ENCODE assay signal across 12 cellular contexts in the genomic region with DNA sequence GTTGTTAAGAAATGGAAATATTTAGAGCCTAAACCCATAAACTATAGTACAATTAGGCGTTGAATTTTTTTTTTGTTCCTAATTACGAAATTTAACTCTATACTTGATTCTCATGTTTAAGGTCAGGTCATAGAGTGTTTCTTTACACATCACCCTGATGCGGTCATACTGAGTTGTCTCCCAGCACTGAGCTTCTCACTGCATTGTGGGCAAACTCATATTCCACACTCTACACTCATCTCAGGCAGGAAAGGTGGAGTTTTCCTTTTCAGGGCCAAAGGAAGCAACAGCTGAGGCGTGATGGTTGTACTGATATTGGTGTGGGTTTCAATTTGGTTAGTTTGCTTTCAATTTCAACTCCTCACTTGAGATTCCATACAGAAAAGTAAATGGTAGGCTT.
DNase-seq lines count a peak whose midpoint lies in the region; ATAC-seq, FAIRE-seq and TF ChIP-seq lines count a peak whose summit lies in the region.
"Had no signal": no experiment of that assay in that cellular context is flagged by ENCODE, and none has a peak within 500 bp of the region (broad histone marks: within the 10 kb centered on the region; RNA-seq: fewer than 3 reads in every experiment).

No MANE protein-coding gene starts in this region.

- no peak overlapping the region for H3K4me3 Mint-ChIP-seq in activated CD8-positive, alpha-beta T cell treated with anti-CD3 and anti-CD28 coated beads for 36 hours

- POLR2A ChIA-PET in activated CD8-positive, alpha-beta T cell treated with anti-CD3 and anti-CD28 coated beads for 36 hours (lab: Charles Lee) = no interaction called here

- H3K27ac ChIP-seq in brain microvascular endothelial cell (peak overlapping the region; percentile 83), right atrium auricular region (peak overlapping the region; percentile 51 to 79), spleen (peak overlapping the region; percentile 11 to 82 (median 63))

- H3K9me3 Mint-ChIP-seq in activated CD8-positive, alpha-beta T cell treated with anti-CD3 and anti-CD28 coated beads for 36 hours = peaks cover 4% of the 10 kb centered on the region

- CTCF ChIA-PET in activated CD8-positive, alpha-beta T cell treated with anti-CD3 and anti-CD28 coated beads for 36 hours (lab: Charles Lee) = no interaction called here

- TF ChIP-seq POLR2A in H54 (IDR thresholded peaks at IDR 0.05; ENCODE audit: low read depth, low read length) (no peak), spleen (IDR thresholded peaks at IDR 0.05) (no peak)

- no peaks in the 10 kb centered on the region for H3K36me3 Mint-ChIP-seq in activated CD8-positive, alpha-beta T cell treated with anti-CD3 and anti-CD28 coated beads for 36 hours (ENCODE audit: low read depth)

- H3K4me1 ChIP-seq in right atrium auricular region = peaks cover 0 to 52% of the 10 kb centered on the region in 2 donors
- peaks cover 0 to 5% (median 0%) of the 10 kb centered on the region in 6 donors for H3K4me1 ChIP-seq in spleen

- DNase-seq in H54 (ENCODE audit: insufficient read length, low spot score) = peak; percentile 3
- DNase-seq in brain microvascular endothelial cell = peak; percentile 85
- no peak for DNase-seq in right atrium auricular region (ENCODE audit: low spot score)
- no peak for DNase-seq in spleen
- DNase-seq in NK-92 (lab: John Stamatoyannopoulos, UW; ENCODE audit: unreplicated experiment) = no peak
- DNase-seq in activated CD8-positive, alpha-beta T cell treated with anti-CD3 and anti-CD28 coated beads for 36 hours = no peak
- DNase-seq: activated CD4-positive, CD25-positive, alpha-beta regulatory T cell treated with anti-CD3 and anti-CD28 coated beads, Interleukin-2, amount 50 U/mL, for 72 hours; DMS79 treated with DMSO at 0.1 percent for 48 hours; KG1; stimulated activated CD4-positive, alpha-beta T cell treated with anti-CD3 and anti-CD28 coated beads, Interleukin-12 subunit alpha, Interleukin-12 subunit beta, amount 100 ng/mL, for 4 hours had no signal

- TF ChIP-seq CTCF in brain microvascular endothelial cell (IDR thresholded peaks at IDR 0.05; ENCODE audit: low read depth, low read length, missing control alignments) = no peak
- TF ChIP-seq CTCF in right atrium auricular region (IDR thresholded peaks at IDR 0.05) = no peak
- TF ChIP-seq CTCF in spleen (IDR thresholded peaks at IDR 0.05 in 8 of 11, conservative IDR thresholded peaks at IDR 0.05 in 3 of 11) = no peak
- no peak for TF ChIP-seq CTCF in activated CD8-positive, alpha-beta T cell treated with anti-CD3 and anti-CD28 coated beads for 36 hours (IDR thresholded peaks at IDR 0.05)

- ATAC-seq in HG02623 (IDR thresholded peaks at IDR 0.05; ENCODE audit: unreplicated experiment) = no peak
- no peak for ATAC-seq in HG03097 (IDR thresholded peaks at IDR 0.05; ENCODE audit: low FRiP score, unreplicated experiment)
- no peak for ATAC-seq in activated CD8-positive, alpha-beta T cell treated with anti-CD3 and anti-CD28 coated beads for 36 hours

- in situ Hi-C loops in brain microvascular endothelial cell (cut with HindIII; ENCODE audit: low pct_ligation_motif_present, low sequenced_read_pairs) = no loop called here

- H3K4me3 ChIP-seq in brain microvascular endothelial cell (ENCODE audit: low read depth, low read length) (peak overlapping the region; percentile 18), right atrium auricular region (no peak overlapping the region), spleen (no peak overlapping the region)

- WGBS in spleen, 5 donors = 37 to 60% (median 45%) methylated on average over 4 of the region's 4 CpGs

- intact Hi-C loops in spleen (cut with DNase I; ENCODE audit: low total_unique reads) = no loop called here
- intact Hi-C loops in activated CD8-positive, alpha-beta T cell treated with anti-CD3 and anti-CD28 coated beads for 36 hours (cut with micrococcal nuclease) = no loop called here

- H3K27me3 ChIP-seq in brain microvascular endothelial cell (replicated peaks) = no peaks in the 10 kb centered on the region
- H3K27me3 ChIP-seq in right atrium auricular region = no peaks in the 10 kb centered on the region
- H3K27me3 ChIP-seq in spleen (replicated peaks in 1 of 7) = no peaks in the 10 kb centered on the region

- H3K36me3 ChIP-seq in brain microvascular endothelial cell (replicated peaks) (no peaks in the 10 kb centered on the region), right atrium auricular region (no peaks in the 10 kb centered on the region), spleen (no peaks in the 10 kb centered on the region)

- H3K4me1 Mint-ChIP-seq in activated CD8-positive, alpha-beta T cell treated with anti-CD3 and anti-CD28 coated beads for 36 hours (ENCODE audit: low read depth) = no peaks in the 10 kb centered on the region

- no peaks in the 10 kb centered on the region for H3K27me3 Mint-ChIP-seq in activated CD8-positive, alpha-beta T cell treated with anti-CD3 and anti-CD28 coated beads for 36 hours

- H3K9me3 ChIP-seq in right atrium auricular region (no peaks in the 10 kb centered on the region), spleen (peaks cover 0 to 10% (median 0%) of the 10 kb centered on the region in 8 donors)

- FAIRE-seq in H54 (lab: Jason Lieb, UNC) = peak; percentile 48

- no peak overlapping the region for H3K27ac Mint-ChIP-seq in activated CD8-positive, alpha-beta T cell treated with anti-CD3 and anti-CD28 coated beads for 36 hours

Comparison
In these comparisons a context has a peak if more than half of its experiments do, and no peak if none do; other contexts are left out.
1. DNase-seq: peak in H54 (single experiment) and brain microvascular endothelial cell (single experiment); none in right atrium auricular region (single experiment), spleen (single experiment), NK-92 (single experiment) and activated CD8-positive, alpha-beta T cell treated with anti-CD3 and anti-CD28 coated beads for 36 hours (single experiment).
2. Peak in every context shown above with its lines, with median percentiles within 50 percentile points of each other: H3K27ac ChIP-seq.